2 cellular contexts compared by ENCODE assay signal in genomic region chr10:66242885-66243284, GRCh38.
TF ChIP-seq lines count a peak whose summit lies in the region.

No MANE protein-coding gene starts in this region.

TF ChIP-seq in GM23338, 12 proteins besides CTCF, POLR2A, EP300 and RAD21 (continued from another document):
- TF ChIP-seq ZNF462 (CRISPR knock-in tag; IDR thresholded peaks at IDR 0.05), result no peak
- TF ChIP-seq ETS1 (IDR thresholded peaks at IDR 0.05), result no peak
- TF ChIP-seq ZNF114 (CRISPR knock-in tag; IDR thresholded peaks at IDR 0.05), result no peak
- no peak for TF ChIP-seq REST (IDR thresholded peaks at IDR 0.05; ENCODE audit: unreplicated experiment)
- no peak for TF ChIP-seq EZH2 (IDR thresholded peaks at IDR 0.05; ENCODE audit: low read depth, unreplicated experiment)
- no peak for TF ChIP-seq EZH2phosphoT487 (IDR thresholded peaks at IDR 0.05; ENCODE audit: unreplicated experiment)

TF ChIP-seq in WTC11, 78 proteins besides CTCF, POLR2A, EP300 and RAD21 (continued from another document):
- TF ChIP-seq FOXJ3 (CRISPR knock-in tag; IDR thresholded peaks at IDR 0.05; ENCODE audit: borderline replicate concordance) (no peak), ZNF121 (CRISPR knock-in tag; IDR thresholded peaks at IDR 0.05) (no peak), SP1 (CRISPR knock-in tag; conservative IDR thresholded peaks at IDR 0.05) (no peak)
